Comparison of ENCODE assay signal across 9 cellular contexts in the genomic region with DNA sequence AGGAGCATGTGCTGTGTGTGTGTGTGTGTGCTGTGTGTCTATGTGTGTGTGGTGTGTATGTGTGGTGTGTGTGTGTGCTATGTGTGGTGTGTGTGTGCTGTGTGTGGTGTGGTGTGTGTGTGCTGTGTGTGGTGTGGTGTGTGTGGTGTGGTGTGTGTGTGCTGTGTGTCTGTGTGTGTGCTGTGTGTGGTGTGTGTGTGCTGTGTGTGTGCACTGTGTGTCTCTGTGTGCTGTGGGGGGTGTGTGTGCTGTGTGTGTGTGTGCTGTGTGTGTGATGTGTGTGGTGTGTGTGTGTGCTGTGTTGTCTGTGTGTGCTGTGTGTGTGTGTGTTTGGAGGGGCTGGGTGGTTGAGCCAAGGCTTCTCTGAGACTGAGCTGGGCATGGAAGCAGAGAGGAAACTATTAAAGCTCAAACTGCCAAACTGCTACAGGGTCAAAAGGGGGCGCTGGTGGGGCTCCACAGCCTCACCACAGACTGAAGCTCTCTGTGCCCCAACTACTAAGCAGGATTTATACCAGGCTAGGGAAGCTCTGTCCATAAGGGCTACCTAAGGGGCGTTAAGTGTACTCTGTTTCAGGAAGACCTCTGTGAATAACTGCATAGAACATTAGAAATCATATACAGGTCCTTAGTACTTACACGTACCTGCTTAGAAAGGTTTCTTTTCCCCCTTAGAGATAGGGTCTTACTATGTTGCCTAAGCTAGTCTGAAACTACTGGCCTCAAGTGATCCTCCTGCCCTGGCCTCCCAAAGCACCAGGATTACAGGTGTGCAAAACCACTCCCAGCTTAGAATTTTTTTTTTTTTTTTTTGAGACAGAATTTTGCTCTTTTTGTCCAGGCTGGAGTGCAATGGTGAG. TPM values are rescaled to one million over a fixed set of nuclear protein-coding genes. Genes with fewer than 3 reads are reported as not detected.
DNase-seq lines count a peak whose midpoint lies in the region; ATAC-seq and TF ChIP-seq lines count a peak whose summit lies in the region.
"Had no signal": no experiment of that assay in that cellular context is flagged by ENCODE, and none has a peak within 500 bp of the region (broad histone marks: within the 10 kb centered on the region; RNA-seq: fewer than 3 reads in every experiment).

No MANE protein-coding gene starts in this region.

- H2BK5ac ChIP-seq in IMR-90 (ENCODE audit: low read depth, low read length, poor library complexity, severe bottlenecking), result peak overlapping the region; percentile 91

- H3K4me1 ChIP-seq in IMR-90 (ENCODE audit: control insufficient read depth, insufficient read depth, low read length), result no peaks in the 10 kb centered on the region
- peaks cover 4% of the 10 kb centered on the region for H3K4me1 ChIP-seq in left ventricle myocardium inferior

- H3K14ac ChIP-seq in IMR-90 (replicated peaks; ENCODE audit: low read depth, low read length), result no peak overlapping the region

- H3K4me3 ChIP-seq in IMR-90 (ENCODE audit: insufficient read depth, low read depth, low read length) (no peak overlapping the region), left ventricle myocardium inferior (no peak overlapping the region)
- H3K4me3 ChIP-seq: SK-N-MC had no signal

- no peak overlapping the region for H2BK15ac ChIP-seq in IMR-90 (ENCODE audit: low read depth, low read length)

- dilution Hi-C loops in IMR-90 (cut with HindIII; ENCODE audit: low sequenced_read_pairs, unreplicated experiment), result no loop called here

- WGBS in IMR-90 (ENCODE audit: extremely low coverage in 2 of 2, insufficient read length in 1 of 2), 2 experiments, result no CpG with 5 or more reads among the region's 3 CpGs

- H3K36me3 ChIP-seq in IMR-90 (ENCODE audit: control insufficient read depth, insufficient read depth, low read length) (peaks cover 37% of the 10 kb centered on the region), left ventricle myocardium inferior (peaks cover 59% of the 10 kb centered on the region)

- no peak overlapping the region; the same call in 1 of the 2 replicates for H4K91ac ChIP-seq in IMR-90 (ENCODE audit: insufficient read depth, low read depth, low read length)

- H4K8ac ChIP-seq in IMR-90 (ENCODE audit: low read depth in 2 of 2, low read length in 2 of 2), result peak overlapping the region in 1 of 2 experiments; percentile 47; a peak in 1 of 4 replicates

- no peak overlapping the region for H3K56ac ChIP-seq in IMR-90 (ENCODE audit: extremely low read depth, insufficient read depth, low read length)

- no peaks in the 10 kb centered on the region for H3K27me3 ChIP-seq in IMR-90 (ENCODE audit: control insufficient read depth, insufficient read depth, low read length)
- H3K27me3 ChIP-seq in left ventricle myocardium inferior (ENCODE audit: low read depth), result no peaks in the 10 kb centered on the region

- peak; percentile 97 for ATAC-seq in IMR-90 (ENCODE audit: low read depth)
- no peak for ATAC-seq in HG03159 (IDR thresholded peaks at IDR 0.05; ENCODE audit: unreplicated experiment)
- no peak for ATAC-seq in GM21825 (IDR thresholded peaks at IDR 0.05; ENCODE audit: unreplicated experiment)

- in situ Hi-C loops in Caki2 (cut with HindIII; ENCODE audit: low pct_unique_long_range_greater_than_20kb, low sequenced_read_pairs), result no loop called here
- in situ Hi-C loops in IMR-90 (cut with MboI; ENCODE audit: low sequenced_read_pairs), result loop anchor here (10.0 kb wide), 1 partner anchor 303 kb away; no protein-coding TSS in a partner anchor

- peak; percentile 77 for TF ChIP-seq CTCF in IMR-90 (conservative IDR thresholded peaks at IDR 0.05; ENCODE audit: low read depth, low read length)
- TF ChIP-seq CTCF in left ventricle myocardium inferior (IDR thresholded peaks at IDR 0.05; ENCODE audit: borderline replicate concordance), result peak; percentile 52

- H3K23ac ChIP-seq in IMR-90 (ENCODE audit: low read depth, low read length), result no peak overlapping the region

- H3K9ac ChIP-seq in IMR-90 (ENCODE audit: low read depth, low read length), result no peak overlapping the region

- POLR2A ChIA-PET in IMR-90 (lab: Charles Lee; ENCODE audit: unreplicated experiment), result no interaction called here

- no TSS peak for BruUV-seq in IMR-90 (replicated peaks; lab: Mats Ljungman, UMichigan)

- peaks cover 7% of the 10 kb centered on the region; the same call in 1 of the 2 replicates for H4K20me1 ChIP-seq in IMR-90 (ENCODE audit: insufficient read depth, low read length)

- H3K9me3 ChIP-seq in IMR-90 (ENCODE audit: control insufficient read depth, insufficient read depth, low read length) (no peaks in the 10 kb centered on the region), left ventricle myocardium inferior (replicated peaks) (no peaks in the 10 kb centered on the region)

- CTCF ChIA-PET in IMR-90 (lab: Yijun Ruan, JAX), result interaction anchor here (0.6 to 1.3 kb wide), 10 partner anchors 8 to 305 kb away, joined by 3 to 8 read pairs (median 4); no protein-coding TSS in a partner anchor

- H3K4me2 ChIP-seq in IMR-90 (ENCODE audit: low read depth, low read length), result no peak overlapping the region

- H3K27ac ChIP-seq in IMR-90 (ENCODE audit: insufficient read depth, low read length), result no peak overlapping the region
- H3K27ac ChIP-seq in left ventricle myocardium inferior (replicated peaks), result no peak overlapping the region
- H3K27ac ChIP-seq: SK-N-MC had no signal

- intact Hi-C loops in IMR-90 (cut with micrococcal nuclease) (loop anchor here (2.0 to 5.0 kb wide), 3 partner anchors 55 to 305 kb away; partner anchors contain the start of gene STAT5B), left ventricle myocardium inferior (cut with micrococcal nuclease) (no loop called here)

- no peak overlapping the region for H2BK20ac ChIP-seq in IMR-90 (ENCODE audit: low read depth, low read length)

- peak overlapping the region; percentile 21 for H2AFZ ChIP-seq in IMR-90 (replicated peaks; ENCODE audit: low read length, poor library complexity)

- peak overlapping the region; percentile 11; the same call in 1 of the 2 replicates for H4K5ac ChIP-seq in IMR-90 (ENCODE audit: low read depth, low read length)

- no peak for TF ChIP-seq POLR2A in IMR-90 (IDR thresholded peaks at IDR 0.05; ENCODE audit: low read depth, low read length)

- no peak overlapping the region for H2BK120ac ChIP-seq in IMR-90 (ENCODE audit: low read depth, low read length)

- peaks cover 17 to 34% of the 10 kb centered on the region in 2 experiments for H3K79me1 ChIP-seq in IMR-90 (ENCODE audit: low read depth in 1 of 2, low read length in 2 of 2)

- peak overlapping the region; percentile 64 for H3K4ac ChIP-seq in IMR-90 (ENCODE audit: low read depth, low read length)

- DNase-seq in Caki2 (ENCODE audit: low read depth) (peak; percentile 18), IMR-90 (peak; percentile 58), SKM-1 treated with dmso at 0.1 percent for 144 hours (lab: John Stamatoyannopoulos, UW; ENCODE audit: unreplicated experiment) (peak; percentile 73), left ventricle myocardium inferior (peak; percentile 36)
- DNase-seq in activated naive CD4-positive, alpha-beta T cell treated with anti-CD3 and anti-CD28 coated beads, Interleukin-2, amount 50 U/mL, for 16 hours, result peak; percentile 58
- peak; percentile 51 for DNase-seq in stimulated activated CD4-positive, alpha-beta T cell treated with anti-CD3 and anti-CD28 coated beads, Interleukin-12 subunit alpha, Interleukin-12 subunit beta, amount 100 ng/mL, for 4 hours

- peak overlapping the region; percentile 55 for H2AK9ac ChIP-seq in IMR-90 (replicated peaks; ENCODE audit: low read depth, low read length, poor library complexity)

- no peaks in the 10 kb centered on the region for H3K9me1 ChIP-seq in IMR-90 (ENCODE audit: insufficient read depth, low read length)

- peak; percentile 81 for TF ChIP-seq RAD21 in IMR-90 (IDR thresholded peaks at IDR 0.05; ENCODE audit: low read length)

- peak overlapping the region; percentile 66; the same call in 1 of the 2 replicates for H2AK5ac ChIP-seq in IMR-90 (ENCODE audit: low read depth, low read length)

- no peak overlapping the region for H3K18ac ChIP-seq in IMR-90 (ENCODE audit: low read depth, low read length)

TF ChIP-seq in IMR-90, 13 proteins besides CTCF, POLR2A, EP300 and RAD21:
- TF ChIP-seq SMC3 (IDR thresholded peaks at IDR 0.05; ENCODE audit: low read depth, low read length), result peak; percentile 76
- TF ChIP-seq FOS (IDR thresholded peaks at IDR 0.05; ENCODE audit: low read depth, low read length), result no peak
TF ChIP-seq in IMR-90: peak in this region for 1.

RNA-seq across cellular contexts. Expression of gene GHDC, which starts 27.8 kb away (rescaled TPM):
- 18.4 and 22.8 TPM in 2 replicates for total RNA-seq in Caki2 (2014; rRNA removed; shearing (Covaris generic); ENCODE audit: low replicate concordance)
- total RNA-seq in IMR-90 (2012; rRNA removed) (4.4 and 8.1 TPM in 2 replicates), left ventricle myocardium inferior (8.4 TPM)
- 5.2 and 6.1 TPM in 2 replicates for polyA plus RNA-seq in IMR-90 (2012; rRNA removed)
- polyA plus RNA-seq in IMR-90 (2012; cell fraction: cytosol; rRNA removed), result 6.2 and 10.2 TPM in 2 replicates
- 17.1 and 33.1 TPM in 2 replicates for polyA plus RNA-seq in IMR-90 (2012; cell fraction: nucleus; rRNA removed; ENCODE audit: low replicate concordance)

RNA-seq across cellular contexts. Expression of gene HCRT, which starts 36.9 kb away (rescaled TPM):
- total RNA-seq in Caki2 (2014; rRNA removed; shearing (Covaris generic); ENCODE audit: low replicate concordance), result not detected in 2 replicates
- total RNA-seq in IMR-90 (2012; rRNA removed) (not detected in 2 replicates), left ventricle myocardium inferior (not detected)
- polyA plus RNA-seq in IMR-90 (2012; rRNA removed), result not detected in 2 replicates
- not detected in 2 replicates for polyA plus RNA-seq in IMR-90 (2012; cell fraction: cytosol; rRNA removed)
- polyA plus RNA-seq in IMR-90 (2012; cell fraction: nucleus; rRNA removed; ENCODE audit: low replicate concordance), result not detected in 2 replicates

RNA-seq across cellular contexts. Expression of gene KCNH4, which starts 41.2 kb away (rescaled TPM):
- not detected in 2 replicates for total RNA-seq in Caki2 (2014; rRNA removed; shearing (Covaris generic); ENCODE audit: low replicate concordance)
- not detected in 2 replicates for total RNA-seq in IMR-90 (2012; rRNA removed)
- polyA plus RNA-seq in IMR-90 (2012; rRNA removed), result 0.03 and 0.06 TPM in 2 replicates
- 0.02 and 0.05 TPM in 2 replicates for polyA plus RNA-seq in IMR-90 (2012; cell fraction: cytosol; rRNA removed)
- polyA plus RNA-seq in IMR-90 (2012; cell fraction: nucleus; rRNA removed; ENCODE audit: low replicate concordance), result 0.09 and 0.11 TPM in 2 replicates
- 0.16 TPM for total RNA-seq in left ventricle myocardium inferior

RNA-seq across cellular contexts. Expression of gene STAT5B, which starts 54.1 kb away (rescaled TPM):
- total RNA-seq in Caki2 (2014; rRNA removed; shearing (Covaris generic); ENCODE audit: low replicate concordance), result 13.7 and 14.4 TPM in 2 replicates
- 21.7 and 24.4 TPM in 2 replicates for total RNA-seq in IMR-90 (2012; rRNA removed)
- polyA plus RNA-seq in IMR-90 (2012; rRNA removed), result 28.7 and 29.6 TPM in 2 replicates
- 11.6 and 14.8 TPM in 2 replicates for polyA plus RNA-seq in IMR-90 (2012; cell fraction: cytosol; rRNA removed)
- polyA plus RNA-seq in IMR-90 (2012; cell fraction: nucleus; rRNA removed; ENCODE audit: low replicate concordance), result 95.5 and 119 TPM in 2 replicates
- total RNA-seq in left ventricle myocardium inferior, result 30.7 TPM

Comparison
In these comparisons a context has a peak if more than half of its experiments do, and no peak if none do; other contexts are left out.
1. DNase-seq: peak in every context shown above with its lines; median percentile 73 in SKM-1 treated with dmso at 0.1 percent for 144 hours; 58 in IMR-90; 58 in activated naive CD4-positive, alpha-beta T cell treated with anti-CD3 and anti-CD28 coated beads, Interleukin-2, amount 50 U/mL, for 16 hours; 51 in stimulated activated CD4-positive, alpha-beta T cell treated with anti-CD3 and anti-CD28 coated beads, Interleukin-12 subunit alpha, Interleukin-12 subunit beta, amount 100 ng/mL, for 4 hours; 36 in left ventricle myocardium inferior; 18 in Caki2.